16 cellular contexts compared by ENCODE assay signal in genomic region chr1:196910208-196910607, GRCh38. TPM values are rescaled to one million over a fixed set of nuclear protein-coding genes. Genes with fewer than 3 reads are reported as not detected.
DNase-seq lines count a peak whose midpoint lies in the region; ATAC-seq, FAIRE-seq and TF ChIP-seq lines count a peak whose summit lies in the region.
"Had no signal": no experiment of that assay in that cellular context is flagged by ENCODE, and none has a peak within 500 bp of the region (broad histone marks: within the 10 kb centered on the region; RNA-seq: fewer than 3 reads in every experiment).

No MANE protein-coding gene starts in this region.

- H3K36me3 ChIP-seq in small intestine (ENCODE audit: control insufficient read depth in 2 of 2, insufficient read depth in 2 of 2, low read length in 2 of 2), result no peaks in the 10 kb centered on the region

- H3K27ac ChIP-seq in small intestine (ENCODE audit: low read depth in 1 of 2, low read length in 1 of 2), result no peak overlapping the region
- H3K27ac ChIP-seq: testis had no signal

- no peaks in the 10 kb centered on the region for H3K9me3 ChIP-seq in small intestine (ENCODE audit: control insufficient read depth, low read depth)
- H3K9me3 ChIP-seq: testis had no signal

- no peak overlapping the region for H3K4me3 ChIP-seq in LNCaP clone FGC (ENCODE audit: low read depth, low read length)
- H3K4me3 ChIP-seq in choroid plexus epithelial cell (ENCODE audit: low read depth, low read length), result no peak overlapping the region
- no peak overlapping the region for H3K4me3 ChIP-seq in small intestine (ENCODE audit: low read depth in 1 of 2, low read length in 2 of 2)
- H3K4me3 ChIP-seq: testis had no signal

- WGBS in small intestine, 3 donors, result 97% methylated on average over 2 of the region's 2 CpGs

- no peaks in the 10 kb centered on the region for H3K36me3 Mint-ChIP-seq in nephron progenitor cell (ENCODE audit: low read depth)
- H3K36me3 Mint-ChIP-seq: activated naive CD4-positive, alpha-beta T cell treated with anti-CD3 and anti-CD28 coated beads, Interleukin-2, amount 50 U/mL, for 72 hours had no signal

- no peaks in the 10 kb centered on the region for H3K4me1 ChIP-seq in small intestine (ENCODE audit: control insufficient read depth in 2 of 2, insufficient read depth in 1 of 2, low read depth in 1 of 2, low read length in 1 of 2)
- H3K4me1 ChIP-seq: testis had no signal

- intact Hi-C loops in left ventricle myocardium superior (cut with micrococcal nuclease), result no loop called here

- no peak for ATAC-seq in left ventricle myocardium superior
- ATAC-seq: activated naive CD4-positive, alpha-beta T cell treated with anti-CD3 and anti-CD28 coated beads, Interleukin-2, amount 50 U/mL, for 72 hours had no signal

- no peak for FAIRE-seq in small intestine (lab: Jason Lieb, UNC)

- no peaks in the 10 kb centered on the region for H3K27me3 ChIP-seq in small intestine (ENCODE audit: control insufficient read depth in 2 of 2, insufficient read depth in 2 of 2, low read length in 2 of 2)
- H3K27me3 ChIP-seq: testis had no signal

- H3K4me3 Mint-ChIP-seq in nephron progenitor cell, result no peak overlapping the region

- peak; percentile 15 for DNase-seq in NCI-H748 (lab: John Stamatoyannopoulos, UW; ENCODE audit: unreplicated experiment)
- no peak for DNase-seq in NCI-H748 treated with DMSO at 0.1 percent for 48 hours (lab: John Stamatoyannopoulos, UW)
- DNase-seq in LNCaP clone FGC (ENCODE audit: low read depth), result peak; percentile 49
- peak; percentile 26 for DNase-seq in choroid plexus epithelial cell (ENCODE audit: low read depth)
- DNase-seq in nephron progenitor cell, result no peak
- DNase-seq in small intestine, result no peak
- DNase-seq in NCI-H510A treated with DMSO at 0.1 percent for 48 hours (lab: John Stamatoyannopoulos, UW), result no peak
- no peak for DNase-seq in left ventricle myocardium superior
- DNase-seq: activated CD4-positive, CD25-positive, alpha-beta regulatory T cell treated with anti-CD3 and anti-CD28 coated beads, Interleukin-2, amount 50 U/mL, for 72 hours; DMS79; NCI-H146; posterior cingulate gyrus; testis had no signal

- TF ChIP-seq CTCF in LNCaP clone FGC (IDR thresholded peaks at IDR 0.05; ENCODE audit: control insufficient read depth, extremely low read depth, insufficient read depth) (no peak), choroid plexus epithelial cell (conservative IDR thresholded peaks at IDR 0.05; ENCODE audit: low read depth, low read length) (no peak), nephron progenitor cell (IDR thresholded peaks at IDR 0.05) (peak; percentile 21)

- H3K27ac Mint-ChIP-seq in nephron progenitor cell, result no peak overlapping the region
- H3K27ac Mint-ChIP-seq: activated naive CD4-positive, alpha-beta T cell treated with anti-CD3 and anti-CD28 coated beads, Interleukin-2, amount 50 U/mL, for 72 hours had no signal

- H3K9me3 Mint-ChIP-seq in nephron progenitor cell, result no peaks in the 10 kb centered on the region
- H3K9me3 Mint-ChIP-seq: activated naive CD4-positive, alpha-beta T cell treated with anti-CD3 and anti-CD28 coated beads, Interleukin-2, amount 50 U/mL, for 72 hours had no signal

- no peaks in the 10 kb centered on the region for H3K27me3 Mint-ChIP-seq in nephron progenitor cell (ENCODE audit: low read depth, poor library complexity)

- H3K4me1 Mint-ChIP-seq in nephron progenitor cell, result no peaks in the 10 kb centered on the region

RNA-seq across cellular contexts. Expression of gene CFHR4, which starts 22.4 kb away (rescaled TPM):
- polyA plus RNA-seq in small intestine, result not detected
- not detected for total RNA-seq in left ventricle myocardium superior
- total RNA-seq: activated naive CD4-positive, alpha-beta T cell treated with anti-CD3 and anti-CD28 coated beads, Interleukin-2, amount 50 U/mL, for 72 hours; cardiac septum; glomerular endothelial cell had no signal

RNA-seq across cellular contexts. Expression of gene CFHR2, which starts 33.3 kb away (rescaled TPM):
- polyA plus RNA-seq in small intestine, result not detected
- not detected for total RNA-seq in left ventricle myocardium superior
- total RNA-seq: activated naive CD4-positive, alpha-beta T cell treated with anti-CD3 and anti-CD28 coated beads, Interleukin-2, amount 50 U/mL, for 72 hours; cardiac septum; glomerular endothelial cell; testis had no signal

Comparison
In these comparisons a context has a peak if more than half of its experiments do, and no peak if none do; other contexts are left out.
1. DNase-seq: peak in NCI-H748 (single experiment), LNCaP clone FGC (single experiment) and choroid plexus epithelial cell (single experiment); none in NCI-H748 treated with DMSO at 0.1 percent for 48 hours (single experiment), nephron progenitor cell (single experiment), small intestine (single experiment), NCI-H510A treated with DMSO at 0.1 percent for 48 hours (single experiment) and left ventricle myocardium superior (single experiment).